Comparison of ENCODE assay signal across 19 cellular contexts in genomic region chr12:106317406-106318082, GRCh38.
"Had no signal": no experiment of that assay in that cellular context is flagged by ENCODE, and none has a peak within 500 bp of the region (broad histone marks: within the 10 kb centered on the region; RNA-seq: fewer than 3 reads in every experiment).

No MANE protein-coding gene starts in this region.

- H3K4me3 ChIP-seq: dorsolateral prefrontal cortex, esophagus muscularis mucosa, lung, prostate gland, suprapubic skin had no signal

- H3K27me3 ChIP-seq: dorsolateral prefrontal cortex, esophagus muscularis mucosa, neutrophil, suprapubic skin had no signal

- DNase-seq: activated CD4-positive, alpha-beta memory T cell treated with anti-CD3 and anti-CD28 coated beads, Interleukin-2, amount 10 ng/mL, durations not matched to agents 7 days and 5 days; activated gamma-delta T cell; activated T-cell treated with anti-CD3 and anti-CD28 coated beads, Interleukin-2, amount 50 U/mL, for 48 hours; anterior cingulate cortex; dorsolateral prefrontal cortex; kidney glomerular epithelial cell; naive thymus-derived CD4-positive, alpha-beta T cell; stimulated activated CD4-positive, alpha-beta T cell treated with anti-CD3 and anti-CD28 coated beads, Interleukin-2, amount 100 ng/mL, for 48 hours; stimulated activated CD8-positive, alpha-beta memory T cell treated with anti-CD3 and anti-CD28 coated beads, Interleukin-4, amount 100 ng/mL, for 48 hours; stimulated activated naive CD8-positive, alpha-beta T cell treated with anti-CD3 and anti-CD28 coated beads, Interleukin-15, Interleukin-2, amounts not matched to agents 100 U/mL and 50 U/mL, for 24 hours; T-cell had no signal

- H3K27ac ChIP-seq: dorsolateral prefrontal cortex, esophagus muscularis mucosa, prostate gland, suprapubic skin, VCaP had no signal

- H3K4me1 ChIP-seq: prostate gland, suprapubic skin had no signal

- H3K27ac Mint-ChIP-seq: activated CD4-positive, alpha-beta memory T cell treated with anti-CD3 and anti-CD28 coated beads, Interleukin-2, amount 10 ng/mL, durations not matched to agents 7 days and 5 days; activated naive CD8-positive, alpha-beta T cell; type B pancreatic cell had no signal

- H3K27me3 Mint-ChIP-seq: activated CD4-positive, alpha-beta memory T cell treated with anti-CD3 and anti-CD28 coated beads, Interleukin-2, amount 10 ng/mL, durations not matched to agents 7 days and 5 days; activated naive CD8-positive, alpha-beta T cell; naive thymus-derived CD4-positive, alpha-beta T cell; T-cell; type B pancreatic cell had no signal

- H3K4me3 Mint-ChIP-seq: activated CD4-positive, alpha-beta memory T cell treated with anti-CD3 and anti-CD28 coated beads, Interleukin-2, amount 10 ng/mL, durations not matched to agents 7 days and 5 days; activated naive CD8-positive, alpha-beta T cell; naive thymus-derived CD4-positive, alpha-beta T cell; T-cell; type B pancreatic cell had no signal

- H3K9me3 ChIP-seq: esophagus muscularis mucosa, neutrophil, prostate gland, suprapubic skin had no signal

- ATAC-seq: naive thymus-derived CD4-positive, alpha-beta T cell; stimulated activated naive CD8-positive, alpha-beta T cell treated with anti-CD3 and anti-CD28 coated beads, Interleukin-15, Interleukin-2, amounts not matched to agents 100 U/mL and 50 U/mL, for 24 hours; T-cell had no signal
